Comparison of ENCODE assay signal across 18 cellular contexts in genomic region chr3:124413393-124413792, GRCh38.
A peak's percentile ranks its signal among the peaks of the same experiment; 100 is the strongest.
DNase-seq lines count a peak whose midpoint lies in the region; ATAC-seq and TF ChIP-seq lines count a peak whose summit lies in the region.
"Had no signal": no experiment of that assay in that cellular context is flagged by ENCODE, and none has a peak within 500 bp of the region (broad histone marks: within the 10 kb centered on the region; RNA-seq: fewer than 3 reads in every experiment).

No MANE protein-coding gene starts in this region.

- H3K4me1 ChIP-seq in ascending aorta (peaks cover 0 to 24% of the 10 kb centered on the region in 2 donors), right lobe of liver (peaks cover 0 to 27% (median 8%) of the 10 kb centered on the region in 4 donors), spleen (peaks cover 0 to 4% (median 0%) of the 10 kb centered on the region in 6 donors), thyroid gland (no peaks in the 10 kb centered on the region)
- H3K4me1 ChIP-seq: BLaER1 treated with 17β-estradiol and CSF1 and Interleukin-3, amounts not matched to agents 10 nM and 100 nM had no signal

- H3K9me3 ChIP-seq in ascending aorta: no peaks in the 10 kb centered on the region
- no peaks in the 10 kb centered on the region for H3K9me3 ChIP-seq in right lobe of liver
- no peaks in the 10 kb centered on the region for H3K9me3 ChIP-seq in spleen
- no peaks in the 10 kb centered on the region for H3K9me3 ChIP-seq in thyroid gland
- H3K9me3 ChIP-seq: BLaER1 treated with 17β-estradiol and CSF1 and Interleukin-3, amounts not matched to agents 10 nM and 100 nM had no signal

- H3K4me3 ChIP-seq in ascending aorta (no peak overlapping the region), dorsolateral prefrontal cortex (no peak overlapping the region), right lobe of liver (no peak overlapping the region), spleen (no peak overlapping the region), thyroid gland (replicated peaks in 1 of 3) (no peak overlapping the region)
- H3K4me3 ChIP-seq: BLaER1 treated with 17β-estradiol and CSF1 and Interleukin-3, amounts not matched to agents 10 nM and 100 nM; GM12878; GM23338 had no signal

- no peak for DNase-seq in ascending aorta (ENCODE audit: low spot score in 2 of 2)
- DNase-seq in dorsolateral prefrontal cortex: no peak
- peak; percentile 44 to 69 (median 61) for DNase-seq in right lobe of liver
- DNase-seq in spleen: peak; percentile 77
- DNase-seq in effector CD8-positive, alpha-beta T cell (lab: John Stamatoyannopoulos, UW): no peak
- DNase-seq in thyroid gland: no peak
- DNase-seq in NCI-H146 treated with DMSO at 0.1 percent for 48 hours (lab: John Stamatoyannopoulos, UW; ENCODE audit: unreplicated experiment): no peak
- DNase-seq: Calu3; CD8-positive, alpha-beta T cell; DMS53; DND-41; EL; H7; HFFc6 had no signal

- H3K27ac ChIP-seq in ascending aorta (peak overlapping the region; percentile 11 to 21), dorsolateral prefrontal cortex (peak overlapping the region in 32 of 59 donors; percentile 1 to 79 (median 42)), right lobe of liver (peak overlapping the region in 1 of 3 donors; percentile 79), spleen (peak overlapping the region in 1 of 8 donors; percentile 10), thyroid gland (no peak overlapping the region)
- H3K27ac ChIP-seq: BLaER1 treated with 17β-estradiol and CSF1 and Interleukin-3, amounts not matched to agents 10 nM and 100 nM had no signal

- no peak for TF ChIP-seq CTCF in ascending aorta (IDR thresholded peaks at IDR 0.05)
- no peak for TF ChIP-seq CTCF in dorsolateral prefrontal cortex (IDR thresholded peaks at IDR 0.05 in 54 of 56, conservative IDR thresholded peaks at IDR 0.05 in 2 of 56; ENCODE audit: low read depth in 1 of 56, partially characterized antibody in 56 of 56)
- no peak for TF ChIP-seq CTCF in right lobe of liver (IDR thresholded peaks at IDR 0.05)
- no peak for TF ChIP-seq CTCF in spleen (IDR thresholded peaks at IDR 0.05 in 8 of 11, conservative IDR thresholded peaks at IDR 0.05 in 3 of 11)
- TF ChIP-seq CTCF in thyroid gland (IDR thresholded peaks at IDR 0.05): no peak

- H3K27me3 ChIP-seq in ascending aorta: no peaks in the 10 kb centered on the region
- H3K27me3 ChIP-seq in dorsolateral prefrontal cortex: no peaks in the 10 kb centered on the region
- no peaks in the 10 kb centered on the region for H3K27me3 ChIP-seq in right lobe of liver
- H3K27me3 ChIP-seq in spleen (replicated peaks in 1 of 7): no peaks in the 10 kb centered on the region
- no peaks in the 10 kb centered on the region for H3K27me3 ChIP-seq in thyroid gland
- H3K27me3 ChIP-seq: BLaER1 treated with 17β-estradiol and CSF1 and Interleukin-3, amounts not matched to agents 10 nM and 100 nM had no signal

- TF ChIP-seq POLR2A in right lobe of liver (IDR thresholded peaks at IDR 0.05): no peak
- TF ChIP-seq POLR2A in spleen (IDR thresholded peaks at IDR 0.05): no peak
- TF ChIP-seq POLR2A in thyroid gland (IDR thresholded peaks at IDR 0.05): no peak

- ATAC-seq in right lobe of liver: peak; percentile 78 to 84 (median 82)
- ATAC-seq: CD8-positive, alpha-beta T cell; GM12878; GM23338; HCT116 had no signal

- 45% methylated on average over 5 of the region's 9 CpGs for WGBS in right lobe of liver (ENCODE audit: insufficient coverage, low coverage, low lambda C conversion rate, missing lambda C conversion rate)
- WGBS in spleen, 5 donors: 69 to 83% (median 77%) methylated on average over 9 of the region's 9 CpGs
- WGBS in thyroid gland, 2 donors: 89 to 93% methylated on average over 9 of the region's 9 CpGs

- intact Hi-C loops in ascending aorta (cut with DNase I): no loop called here
- intact Hi-C loops in dorsolateral prefrontal cortex (cut with DNase I): no loop called here
- intact Hi-C loops in right lobe of liver (cut with DNase I): no loop called here
- intact Hi-C loops in spleen (cut with DNase I; ENCODE audit: low total_unique reads): no loop called here
- intact Hi-C loops in thyroid gland (cut with DNase I): no loop called here

- peaks cover 35 to 65% of the 10 kb centered on the region in 2 donors for H3K36me3 ChIP-seq in ascending aorta
- no peaks in the 10 kb centered on the region for H3K36me3 ChIP-seq in right lobe of liver
- peaks cover 0 to 62% (median 0%) of the 10 kb centered on the region in 6 donors for H3K36me3 ChIP-seq in spleen
- H3K36me3 ChIP-seq in thyroid gland: no peaks in the 10 kb centered on the region

Comparison
In these comparisons a context has a peak if more than half of its experiments do, and no peak if none do; other contexts are left out.
1. DNase-seq: peak in right lobe of liver (3 of 3) and spleen (single experiment); none in ascending aorta (0 of 2), dorsolateral prefrontal cortex (0 of 10), effector CD8-positive, alpha-beta T cell (single experiment), thyroid gland (0 of 2) and NCI-H146 treated with DMSO at 0.1 percent for 48 hours (single experiment).
2. H3K27ac ChIP-seq: peak in ascending aorta (2 of 2) and dorsolateral prefrontal cortex (32 of 59); none in thyroid gland (0 of 3).